ENCODE assay signal across 1 cellular context in the genomic region with DNA sequence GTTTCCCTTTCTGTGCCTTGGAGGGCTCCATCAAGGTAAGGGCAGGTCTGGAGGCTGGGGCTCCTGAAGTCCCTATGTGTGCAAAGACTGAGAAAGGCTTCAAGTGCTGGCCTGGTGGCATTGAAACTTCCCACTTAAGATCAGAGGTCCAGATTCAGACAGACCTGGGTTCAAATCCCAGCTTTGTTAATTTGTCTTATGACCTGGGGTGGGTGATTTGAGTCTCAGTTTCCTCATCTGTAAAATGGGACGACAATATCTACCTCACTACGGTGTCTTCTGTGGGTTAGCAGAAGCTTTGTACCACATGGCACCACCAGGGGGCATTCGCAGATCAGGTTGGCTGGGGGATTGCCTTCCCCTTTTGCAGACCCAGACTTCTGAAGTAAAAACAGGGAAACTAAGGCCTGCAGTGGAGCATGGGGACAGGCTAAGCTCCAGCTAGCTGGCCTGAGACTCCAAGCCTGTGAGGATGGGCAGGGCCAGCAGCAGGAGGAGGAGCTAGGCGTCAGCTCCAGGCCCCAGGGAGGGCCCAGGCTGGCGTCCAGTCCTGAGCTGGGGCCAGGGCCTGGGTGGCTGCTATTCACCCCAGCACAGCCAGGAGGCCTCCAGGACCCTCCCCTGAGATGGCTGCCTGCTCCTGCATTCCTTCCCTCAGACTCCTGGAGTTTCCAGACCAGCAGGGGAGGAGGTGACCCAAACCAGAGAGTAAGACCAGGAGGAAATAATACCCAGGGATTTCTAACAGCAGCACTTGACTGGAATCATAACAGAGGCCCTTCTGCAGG.
TF ChIP-seq lines count a peak whose summit lies in the region.

No MANE protein-coding gene starts in this region.

TF ChIP-seq in HepG2, 621 proteins besides CTCF, POLR2A, EP300 and RAD21 (continued from another document and continues in another):
- TF ChIP-seq, protein P1, sequence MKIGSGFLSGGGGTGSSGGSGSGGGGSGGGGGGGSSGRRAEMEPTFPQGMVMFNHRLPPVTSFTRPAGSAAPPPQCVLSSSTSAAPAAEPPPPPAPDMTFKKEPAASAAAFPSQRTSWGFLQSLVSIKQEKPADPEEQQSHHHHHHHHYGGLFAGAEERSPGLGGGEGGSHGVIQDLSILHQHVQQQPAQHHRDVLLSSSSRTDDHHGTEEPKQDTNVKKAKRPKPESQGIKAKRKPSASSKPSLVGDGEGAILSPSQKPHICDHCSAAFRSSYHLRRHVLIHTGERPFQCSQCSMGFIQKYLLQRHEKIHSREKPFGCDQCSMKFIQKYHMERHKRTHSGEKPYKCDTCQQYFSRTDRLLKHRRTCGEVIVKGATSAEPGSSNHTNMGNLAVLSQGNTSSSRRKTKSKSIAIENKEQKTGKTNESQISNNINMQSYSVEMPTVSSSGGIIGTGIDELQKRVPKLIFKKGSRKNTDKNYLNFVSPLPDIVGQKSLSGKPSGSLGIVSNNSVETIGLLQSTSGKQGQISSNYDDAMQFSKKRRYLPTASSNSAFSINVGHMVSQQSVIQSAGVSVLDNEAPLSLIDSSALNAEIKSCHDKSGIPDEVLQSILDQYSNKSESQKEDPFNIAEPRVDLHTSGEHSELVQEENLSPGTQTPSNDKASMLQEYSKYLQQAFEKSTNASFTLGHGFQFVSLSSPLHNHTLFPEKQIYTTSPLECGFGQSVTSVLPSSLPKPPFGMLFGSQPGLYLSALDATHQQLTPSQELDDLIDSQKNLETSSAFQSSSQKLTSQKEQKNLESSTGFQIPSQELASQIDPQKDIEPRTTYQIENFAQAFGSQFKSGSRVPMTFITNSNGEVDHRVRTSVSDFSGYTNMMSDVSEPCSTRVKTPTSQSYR (CRISPR knock-in tag; IDR thresholded peaks at IDR 0.05; ENCODE audit: borderline replicate concordance): no peak
- peak; percentile 58 for TF ChIP-seq ZMYM2 (CRISPR knock-in tag; IDR thresholded peaks at IDR 0.05)
- no peak for TF ChIP-seq SP140L (CRISPR knock-in tag; IDR thresholded peaks at IDR 0.05; ENCODE audit: borderline replicate concordance)
- TF ChIP-seq KDM2A (CRISPR knock-in tag; IDR thresholded peaks at IDR 0.05; ENCODE audit: borderline replicate concordance, low read depth): peak; percentile 42; the same call in 1 of the 2 replicates
- no peak for TF ChIP-seq NCOA5 (CRISPR knock-in tag; IDR thresholded peaks at IDR 0.05)
- peak; percentile 75 for TF ChIP-seq ZNF121 (CRISPR knock-in tag; IDR thresholded peaks at IDR 0.05)
- peak; percentile 98 for TF ChIP-seq CHD4 (IDR thresholded peaks at IDR 0.05; ENCODE audit: borderline replicate concordance, low read length)
- peak; percentile 28; the same call in 1 of the 2 replicates for TF ChIP-seq SALL1 (CRISPR knock-in tag; IDR thresholded peaks at IDR 0.05)
- no peak for TF ChIP-seq HNF4G (IDR thresholded peaks at IDR 0.05; ENCODE audit: borderline replicate concordance, low read depth, low read length)
- TF ChIP-seq HNF4G (CRISPR knock-in tag; IDR thresholded peaks at IDR 0.05; ENCODE audit: borderline replicate concordance, low read depth): 0 out of 2 replicates have a peak, but pooled peaks have one; percentile 18
- no peak; a peak in 1 of 4 replicates for TF ChIP-seq KLF16 (CRISPR knock-in tag; IDR thresholded peaks at IDR 0.05)
- no peak for TF ChIP-seq DR1 (CRISPR knock-in tag; IDR thresholded peaks at IDR 0.05)
- TF ChIP-seq, protein P2, sequence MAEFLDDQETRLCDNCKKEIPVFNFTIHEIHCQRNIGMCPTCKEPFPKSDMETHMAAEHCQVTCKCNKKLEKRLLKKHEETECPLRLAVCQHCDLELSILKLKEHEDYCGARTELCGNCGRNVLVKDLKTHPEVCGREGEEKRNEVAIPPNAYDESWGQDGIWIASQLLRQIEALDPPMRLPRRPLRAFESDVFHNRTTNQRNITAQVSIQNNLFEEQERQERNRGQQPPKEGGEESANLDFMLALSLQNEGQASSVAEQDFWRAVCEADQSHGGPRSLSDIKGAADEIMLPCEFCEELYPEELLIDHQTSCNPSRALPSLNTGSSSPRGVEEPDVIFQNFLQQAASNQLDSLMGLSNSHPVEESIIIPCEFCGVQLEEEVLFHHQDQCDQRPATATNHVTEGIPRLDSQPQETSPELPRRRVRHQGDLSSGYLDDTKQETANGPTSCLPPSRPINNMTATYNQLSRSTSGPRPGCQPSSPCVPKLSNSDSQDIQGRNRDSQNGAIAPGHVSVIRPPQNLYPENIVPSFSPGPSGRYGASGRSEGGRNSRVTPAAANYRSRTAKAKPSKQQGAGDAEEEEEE (CRISPR knock-in tag; IDR thresholded peaks at IDR 0.05; ENCODE audit: borderline replicate concordance): no peak
- TF ChIP-seq SPEN (CRISPR knock-in tag; IDR thresholded peaks at IDR 0.05; ENCODE audit: low read depth): peak; percentile 56; the same call in 1 of the 2 replicates
- TF ChIP-seq GMEB1 (CRISPR knock-in tag; IDR thresholded peaks at IDR 0.05; ENCODE audit: borderline replicate concordance): no peak
- TF ChIP-seq HNRNPL (IDR thresholded peaks at IDR 0.05; ENCODE audit: low read depth, low read length): no peak
- no peak for TF ChIP-seq ZNF207 (IDR thresholded peaks at IDR 0.05; ENCODE audit: borderline replicate concordance)
- TF ChIP-seq, protein P3, sequence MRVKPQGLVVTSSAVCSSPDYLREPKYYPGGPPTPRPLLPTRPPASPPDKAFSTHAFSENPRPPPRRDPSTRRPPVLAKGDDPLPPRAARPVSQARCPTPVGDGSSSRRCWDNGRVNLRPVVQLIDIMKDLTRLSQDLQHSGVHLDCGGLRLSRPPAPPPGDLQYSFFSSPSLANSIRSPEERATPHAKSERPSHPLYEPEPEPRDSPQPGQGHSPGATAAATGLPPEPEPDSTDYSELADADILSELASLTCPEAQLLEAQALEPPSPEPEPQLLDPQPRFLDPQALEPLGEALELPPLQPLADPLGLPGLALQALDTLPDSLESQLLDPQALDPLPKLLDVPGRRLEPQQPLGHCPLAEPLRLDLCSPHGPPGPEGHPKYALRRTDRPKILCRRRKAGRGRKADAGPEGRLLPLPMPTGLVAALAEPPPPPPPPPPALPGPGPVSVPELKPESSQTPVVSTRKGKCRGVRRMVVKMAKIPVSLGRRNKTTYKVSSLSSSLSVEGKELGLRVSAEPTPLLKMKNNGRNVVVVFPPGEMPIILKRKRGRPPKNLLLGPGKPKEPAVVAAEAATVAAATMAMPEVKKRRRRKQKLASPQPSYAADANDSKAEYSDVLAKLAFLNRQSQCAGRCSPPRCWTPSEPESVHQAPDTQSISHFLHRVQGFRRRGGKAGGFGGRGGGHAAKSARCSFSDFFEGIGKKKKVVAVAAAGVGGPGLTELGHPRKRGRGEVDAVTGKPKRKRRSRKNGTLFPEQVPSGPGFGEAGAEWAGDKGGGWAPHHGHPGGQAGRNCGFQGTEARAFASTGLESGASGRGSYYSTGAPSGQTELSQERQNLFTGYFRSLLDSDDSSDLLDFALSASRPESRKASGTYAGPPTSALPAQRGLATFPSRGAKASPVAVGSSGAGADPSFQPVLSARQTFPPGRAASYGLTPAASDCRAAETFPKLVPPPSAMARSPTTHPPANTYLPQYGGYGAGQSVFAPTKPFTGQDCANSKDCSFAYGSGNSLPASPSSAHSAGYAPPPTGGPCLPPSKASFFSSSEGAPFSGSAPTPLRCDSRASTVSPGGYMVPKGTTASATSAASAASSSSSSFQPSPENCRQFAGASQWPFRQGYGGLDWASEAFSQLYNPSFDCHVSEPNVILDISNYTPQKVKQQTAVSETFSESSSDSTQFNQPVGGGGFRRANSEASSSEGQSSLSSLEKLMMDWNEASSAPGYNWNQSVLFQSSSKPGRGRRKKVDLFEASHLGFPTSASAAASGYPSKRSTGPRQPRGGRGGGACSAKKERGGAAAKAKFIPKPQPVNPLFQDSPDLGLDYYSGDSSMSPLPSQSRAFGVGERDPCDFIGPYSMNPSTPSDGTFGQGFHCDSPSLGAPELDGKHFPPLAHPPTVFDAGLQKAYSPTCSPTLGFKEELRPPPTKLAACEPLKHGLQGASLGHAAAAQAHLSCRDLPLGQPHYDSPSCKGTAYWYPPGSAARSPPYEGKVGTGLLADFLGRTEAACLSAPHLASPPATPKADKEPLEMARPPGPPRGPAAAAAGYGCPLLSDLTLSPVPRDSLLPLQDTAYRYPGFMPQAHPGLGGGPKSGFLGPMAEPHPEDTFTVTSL (CRISPR knock-in tag; IDR thresholded peaks at IDR 0.05; ENCODE audit: borderline replicate concordance): no peak
- no peak for TF ChIP-seq NCOR1 (IDR thresholded peaks at IDR 0.05; ENCODE audit: borderline replicate concordance, low read length)
- TF ChIP-seq GABPB1 (CRISPR knock-in tag; IDR thresholded peaks at IDR 0.05): peak; percentile 22; the same call in 1 of the 2 replicates
- TF ChIP-seq ZBTB8A (CRISPR knock-in tag; IDR thresholded peaks at IDR 0.05; ENCODE audit: borderline replicate concordance, low read depth): no peak
- TF ChIP-seq CBX1 (IDR thresholded peaks at IDR 0.05; ENCODE audit: low read depth): no peak
- TF ChIP-seq ZNF331 (CRISPR knock-in tag; IDR thresholded peaks at IDR 0.05): 0 out of 2 replicates have a peak, but pooled peaks have one; percentile 15
- peak; percentile 95 for TF ChIP-seq ZMYM3 (CRISPR knock-in tag; IDR thresholded peaks at IDR 0.05)
- no peak for TF ChIP-seq ZSCAN30 (CRISPR knock-in tag; IDR thresholded peaks at IDR 0.05)
- no peak for TF ChIP-seq SP2 (CRISPR knock-in tag; IDR thresholded peaks at IDR 0.05)
- no peak for TF ChIP-seq ZNF558 (CRISPR knock-in tag; IDR thresholded peaks at IDR 0.05; ENCODE audit: borderline replicate concordance)
- no peak for TF ChIP-seq ELF3 (CRISPR knock-in tag; IDR thresholded peaks at IDR 0.05)
- TF ChIP-seq YEATS2 (CRISPR knock-in tag; IDR thresholded peaks at IDR 0.05; ENCODE audit: borderline replicate concordance): peak; percentile 21; the same call in 1 of the 2 replicates
- TF ChIP-seq, protein P4, sequence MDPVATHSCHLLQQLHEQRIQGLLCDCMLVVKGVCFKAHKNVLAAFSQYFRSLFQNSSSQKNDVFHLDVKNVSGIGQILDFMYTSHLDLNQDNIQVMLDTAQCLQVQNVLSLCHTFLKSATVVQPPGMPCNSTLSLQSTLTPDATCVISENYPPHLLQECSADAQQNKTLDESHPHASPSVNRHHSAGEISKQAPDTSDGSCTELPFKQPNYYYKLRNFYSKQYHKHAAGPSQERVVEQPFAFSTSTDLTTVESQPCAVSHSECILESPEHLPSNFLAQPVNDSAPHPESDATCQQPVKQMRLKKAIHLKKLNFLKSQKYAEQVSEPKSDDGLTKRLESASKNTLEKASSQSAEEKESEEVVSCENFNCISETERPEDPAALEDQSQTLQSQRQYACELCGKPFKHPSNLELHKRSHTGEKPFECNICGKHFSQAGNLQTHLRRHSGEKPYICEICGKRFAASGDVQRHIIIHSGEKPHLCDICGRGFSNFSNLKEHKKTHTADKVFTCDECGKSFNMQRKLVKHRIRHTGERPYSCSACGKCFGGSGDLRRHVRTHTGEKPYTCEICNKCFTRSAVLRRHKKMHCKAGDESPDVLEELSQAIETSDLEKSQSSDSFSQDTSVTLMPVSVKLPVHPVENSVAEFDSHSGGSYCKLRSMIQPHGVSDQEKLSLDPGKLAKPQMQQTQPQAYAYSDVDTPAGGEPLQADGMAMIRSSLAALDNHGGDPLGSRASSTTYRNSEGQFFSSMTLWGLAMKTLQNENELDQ (CRISPR knock-in tag; IDR thresholded peaks at IDR 0.05; ENCODE audit: borderline replicate concordance): no peak
- peak; percentile 79 for TF ChIP-seq ZFX (CRISPR knock-in tag; IDR thresholded peaks at IDR 0.05; ENCODE audit: low read depth)
- no peak for TF ChIP-seq SMYD3 (CRISPR knock-in tag; IDR thresholded peaks at IDR 0.05)
- TF ChIP-seq ZNF614 (CRISPR knock-in tag; IDR thresholded peaks at IDR 0.05; ENCODE audit: borderline replicate concordance): 0 out of 2 replicates have a peak, but pooled peaks have one; percentile 25
- TF ChIP-seq ZNF550 (CRISPR knock-in tag; IDR thresholded peaks at IDR 0.05; ENCODE audit: borderline replicate concordance): no peak
- peak; percentile 33; the same call in 1 of the 3 replicates for TF ChIP-seq MXI1 (IDR thresholded peaks at IDR 0.05; ENCODE audit: borderline replicate concordance, low read depth, low read length)
- TF ChIP-seq, protein P5, sequence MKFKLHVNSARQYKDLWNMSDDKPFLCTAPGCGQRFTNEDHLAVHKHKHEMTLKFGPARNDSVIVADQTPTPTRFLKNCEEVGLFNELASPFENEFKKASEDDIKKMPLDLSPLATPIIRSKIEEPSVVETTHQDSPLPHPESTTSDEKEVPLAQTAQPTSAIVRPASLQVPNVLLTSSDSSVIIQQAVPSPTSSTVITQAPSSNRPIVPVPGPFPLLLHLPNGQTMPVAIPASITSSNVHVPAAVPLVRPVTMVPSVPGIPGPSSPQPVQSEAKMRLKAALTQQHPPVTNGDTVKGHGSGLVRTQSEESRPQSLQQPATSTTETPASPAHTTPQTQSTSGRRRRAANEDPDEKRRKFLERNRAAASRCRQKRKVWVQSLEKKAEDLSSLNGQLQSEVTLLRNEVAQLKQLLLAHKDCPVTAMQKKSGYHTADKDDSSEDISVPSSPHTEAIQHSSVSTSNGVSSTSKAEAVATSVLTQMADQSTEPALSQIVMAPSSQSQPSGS (CRISPR knock-in tag; IDR thresholded peaks at IDR 0.05): no peak
- TF ChIP-seq ZNF484 (CRISPR knock-in tag; IDR thresholded peaks at IDR 0.05; ENCODE audit: borderline replicate concordance, low read depth): no peak
- TF ChIP-seq U2AF1 (optimal IDR thresholded peaks at IDR 0.05; ENCODE audit: low read depth, low read length): no peak
- TF ChIP-seq TAF1 (CRISPR knock-in tag; IDR thresholded peaks at IDR 0.05): 0 out of 2 replicates have a peak, but pooled peaks have one; percentile 31
- TF ChIP-seq STAG1 (CRISPR knock-in tag; IDR thresholded peaks at IDR 0.05): peak; percentile 77
- no peak for TF ChIP-seq ISX (CRISPR knock-in tag; conservative IDR thresholded peaks at IDR 0.05)
- TF ChIP-seq ZNF326 (CRISPR knock-in tag; IDR thresholded peaks at IDR 0.05; ENCODE audit: borderline replicate concordance): no peak
- TF ChIP-seq ZNF619 (CRISPR knock-in tag; IDR thresholded peaks at IDR 0.05): no peak
- no peak for TF ChIP-seq SRSF9 (IDR thresholded peaks at IDR 0.05; ENCODE audit: borderline replicate concordance, insufficient read depth, low read depth, low read length, poor library complexity, severe bottlenecking)
- no peak for TF ChIP-seq PCBP1 (IDR thresholded peaks at IDR 0.05; ENCODE audit: borderline replicate concordance, low read depth, low read length)
- TF ChIP-seq ZNF629 (CRISPR knock-in tag; conservative IDR thresholded peaks at IDR 0.05): peak; percentile 99
